19 cellular contexts compared by ENCODE assay signal in the genomic region with DNA sequence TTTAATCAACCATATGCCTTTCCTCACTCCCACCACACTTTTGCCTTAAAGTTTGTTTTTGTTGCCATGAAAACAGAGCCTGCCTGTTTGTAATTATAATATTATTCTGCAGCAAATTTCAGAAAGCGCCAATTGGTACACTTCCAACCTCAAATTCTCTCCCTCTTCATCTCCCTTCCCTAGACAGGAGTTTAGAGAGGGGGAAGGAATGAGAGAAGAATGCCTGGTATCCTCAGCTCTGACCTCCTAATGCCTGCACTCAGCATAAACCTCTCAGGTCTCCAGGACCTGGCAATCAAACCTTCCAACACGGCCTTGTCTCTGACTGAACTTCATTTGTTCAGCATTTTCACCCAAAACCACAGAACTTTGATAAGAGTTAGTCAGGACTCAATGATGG.
DNase-seq lines count a peak whose midpoint lies in the region; ATAC-seq and TF ChIP-seq lines count a peak whose summit lies in the region.
"Had no signal": no experiment of that assay in that cellular context is flagged by ENCODE, and none has a peak within 500 bp of the region (broad histone marks: within the 10 kb centered on the region; RNA-seq: fewer than 3 reads in every experiment).

No MANE protein-coding gene starts in this region.

- H3K4me3 ChIP-seq in AG10803 (ENCODE audit: low read length): no peak overlapping the region
- H3K4me3 ChIP-seq in IMR-90 (ENCODE audit: insufficient read depth, low read depth, low read length): no peak overlapping the region
- H3K4me3 ChIP-seq: K562 had no signal

- no peak overlapping the region for H2BK5ac ChIP-seq in IMR-90 (ENCODE audit: low read depth, low read length, poor library complexity, severe bottlenecking)

- TF ChIP-seq POLR2A in IMR-90 (IDR thresholded peaks at IDR 0.05; ENCODE audit: low read depth, low read length): no peak

- intact Hi-C loops in IMR-90 (cut with micrococcal nuclease): no loop called here

- H3K27ac ChIP-seq in IMR-90 (ENCODE audit: insufficient read depth, low read length) (no peak overlapping the region), RWPE1 (no peak overlapping the region)
- H3K27ac ChIP-seq: C4-2B had no signal

- H2AFZ ChIP-seq in IMR-90 (replicated peaks; ENCODE audit: low read length, poor library complexity): no peak overlapping the region

- H2AK9ac ChIP-seq in IMR-90 (replicated peaks; ENCODE audit: low read depth, low read length, poor library complexity): no peak overlapping the region

- peaks cover 13% of the 10 kb centered on the region for H3K9me3 Mint-ChIP-seq in chondrocyte (ENCODE audit: low read depth)

- DNase-seq in AG10803 (ENCODE audit: low read depth) (peak; percentile 86), IMR-90 (peak; percentile 19), chondrocyte (ENCODE audit: low spot score) (no peak), myocyte (ENCODE audit: low read depth) (peak; percentile 7), GM10248 (ENCODE audit: extremely low spot score) (no peak), RWPE1 (ENCODE audit: low spot score) (no peak), epidermal melanocyte (ENCODE audit: insufficient read length, low spot score) (no peak)
- DNase-seq: ACHN, COR-L47, DMS153, NCI-H1092 treated with DMSO at 0.1 percent for 48 hours, NCI-H1694 treated with DMSO at 0.1 percent for 48 hours, NCI-H446 treated with DMSO at 0.1 percent for 48 hours, NCI-H774 had no signal

- H3K9me1 ChIP-seq in IMR-90 (ENCODE audit: insufficient read depth, low read length): no peaks in the 10 kb centered on the region

- no peak for TF ChIP-seq CTCF in AG10803 (conservative IDR thresholded peaks at IDR 0.05; ENCODE audit: low read length)
- no peak for TF ChIP-seq CTCF in IMR-90 (conservative IDR thresholded peaks at IDR 0.05; ENCODE audit: low read depth, low read length)
- no peak for TF ChIP-seq CTCF in chondrocyte (IDR thresholded peaks at IDR 0.05)
- TF ChIP-seq CTCF in GM10248 (IDR thresholded peaks at IDR 0.05; ENCODE audit: control extremely low read depth, extremely low read depth, low read depth, missing control alignments): no peak
- TF ChIP-seq CTCF in RWPE1 (conservative IDR thresholded peaks at IDR 0.05; ENCODE audit: low read depth): no peak

- H3K18ac ChIP-seq in IMR-90 (ENCODE audit: low read depth, low read length): no peak overlapping the region

- no peak overlapping the region for H3K56ac ChIP-seq in IMR-90 (ENCODE audit: extremely low read depth, insufficient read depth, low read length)

- ATAC-seq in IMR-90 (ENCODE audit: low read depth) (peak; percentile 56), HG03342 (IDR thresholded peaks at IDR 0.05; ENCODE audit: unreplicated experiment) (no peak)
- ATAC-seq: HCT116, K562, Right ventricle myocardium inferior had no signal

- no peak overlapping the region for H3K4ac ChIP-seq in IMR-90 (ENCODE audit: low read depth, low read length)

- H3K4me2 ChIP-seq in IMR-90 (ENCODE audit: low read depth, low read length): no peak overlapping the region

- H3K23ac ChIP-seq in IMR-90 (ENCODE audit: low read depth, low read length): no peak overlapping the region

- no peak overlapping the region for H3K9ac ChIP-seq in IMR-90 (ENCODE audit: low read depth, low read length)

- H3K27me3 ChIP-seq in IMR-90 (ENCODE audit: control insufficient read depth, insufficient read depth, low read length): no peaks in the 10 kb centered on the region

- no peak for TF ChIP-seq RAD21 in IMR-90 (IDR thresholded peaks at IDR 0.05; ENCODE audit: low read length)

- no TSS peak for BruUV-seq in IMR-90 (replicated peaks; lab: Mats Ljungman, UMichigan)

- H3K4me3 Mint-ChIP-seq in chondrocyte (ENCODE audit: unreplicated experiment): no peak overlapping the region

- H2AK5ac ChIP-seq in IMR-90 (ENCODE audit: low read depth, low read length): no peak overlapping the region

- H4K5ac ChIP-seq in IMR-90 (ENCODE audit: low read depth, low read length): no peak overlapping the region

- no peaks in the 10 kb centered on the region for H4K20me1 ChIP-seq in IMR-90 (ENCODE audit: insufficient read depth, low read length)

- no peak overlapping the region for H4K91ac ChIP-seq in IMR-90 (ENCODE audit: insufficient read depth, low read depth, low read length)

- peaks cover 2% of the 10 kb centered on the region; the same call in 1 of the 2 replicates for H3K4me1 ChIP-seq in IMR-90 (ENCODE audit: control insufficient read depth, insufficient read depth, low read length)

- CTCF ChIA-PET in IMR-90 (lab: Yijun Ruan, JAX) (no interaction called here), GM10248 (lab: Yijun Ruan, JAX) (no interaction called here), RWPE1 (lab: Yijun Ruan, JAX) (no interaction called here)

- in situ Hi-C loops in IMR-90 (cut with MboI; ENCODE audit: low sequenced_read_pairs): no loop called here

- no peak overlapping the region for H4K8ac ChIP-seq in IMR-90 (ENCODE audit: low read depth in 2 of 2, low read length in 2 of 2)

- dilution Hi-C loops in IMR-90 (cut with HindIII; ENCODE audit: low sequenced_read_pairs, unreplicated experiment): no loop called here

- peak overlapping the region; percentile 6 for H3K27ac Mint-ChIP-seq in chondrocyte (ENCODE audit: unreplicated experiment)

- no peaks in the 10 kb centered on the region for H3K27me3 Mint-ChIP-seq in chondrocyte (ENCODE audit: low read depth)

- H3K14ac ChIP-seq in IMR-90 (replicated peaks; ENCODE audit: low read depth, low read length): no peak overlapping the region

- H2BK15ac ChIP-seq in IMR-90 (ENCODE audit: low read depth, low read length): no peak overlapping the region

- no CpG with 5 or more reads among the region's 2 CpGs for WGBS in IMR-90 (ENCODE audit: extremely low coverage in 2 of 2, insufficient read length in 1 of 2), 2 experiments

- H3K79me1 ChIP-seq in IMR-90 (ENCODE audit: low read depth in 1 of 2, low read length in 2 of 2): no peaks in the 10 kb centered on the region

- POLR2A ChIA-PET in IMR-90 (lab: Charles Lee; ENCODE audit: unreplicated experiment) (no interaction called here), GM10248 (lab: Yijun Ruan, JAX) (no interaction called here), RWPE1 (lab: Yijun Ruan, JAX; ENCODE audit: low non-redundant PET) (no interaction called here)

- H3K36me3 ChIP-seq in IMR-90 (ENCODE audit: control insufficient read depth, insufficient read depth, low read length): no peaks in the 10 kb centered on the region

- H3K9me3 ChIP-seq in IMR-90 (ENCODE audit: control insufficient read depth, insufficient read depth, low read length): no peaks in the 10 kb centered on the region

- no peak overlapping the region for H2BK20ac ChIP-seq in IMR-90 (ENCODE audit: low read depth, low read length)

- H2BK120ac ChIP-seq in IMR-90 (ENCODE audit: low read depth, low read length): no peak overlapping the region

- no peaks in the 10 kb centered on the region for H3K36me3 Mint-ChIP-seq in chondrocyte (ENCODE audit: low read depth)

- peaks cover 24% of the 10 kb centered on the region for H3K4me1 Mint-ChIP-seq in chondrocyte (ENCODE audit: low read depth)

TF ChIP-seq in IMR-90, 13 proteins besides CTCF, POLR2A, EP300 and RAD21:
- TF ChIP-seq MAFK (IDR thresholded peaks at IDR 0.05; ENCODE audit: low read depth, low read length) (no peak), RFX5 (IDR thresholded peaks at IDR 0.05; ENCODE audit: low read depth, low read length) (no peak), SMC3 (IDR thresholded peaks at IDR 0.05; ENCODE audit: low read depth, low read length) (no peak)
- TF ChIP-seq, protein P1, sequence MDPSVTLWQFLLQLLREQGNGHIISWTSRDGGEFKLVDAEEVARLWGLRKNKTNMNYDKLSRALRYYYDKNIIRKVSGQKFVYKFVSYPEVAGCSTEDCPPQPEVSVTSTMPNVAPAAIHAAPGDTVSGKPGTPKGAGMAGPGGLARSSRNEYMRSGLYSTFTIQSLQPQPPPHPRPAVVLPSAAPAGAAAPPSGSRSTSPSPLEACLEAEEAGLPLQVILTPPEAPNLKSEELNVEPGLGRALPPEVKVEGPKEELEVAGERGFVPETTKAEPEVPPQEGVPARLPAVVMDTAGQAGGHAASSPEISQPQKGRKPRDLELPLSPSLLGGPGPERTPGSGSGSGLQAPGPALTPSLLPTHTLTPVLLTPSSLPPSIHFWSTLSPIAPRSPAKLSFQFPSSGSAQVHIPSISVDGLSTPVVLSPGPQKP (IDR thresholded peaks at IDR 0.05; ENCODE audit: borderline replicate concordance, low read depth, low read length): no peak

Comparison
In these comparisons a context has a peak if more than half of its experiments do, and no peak if none do; other contexts are left out.
1. DNase-seq: peak in AG10803 (single experiment), IMR-90 (single experiment) and myocyte (single experiment); none in chondrocyte (single experiment), GM10248 (single experiment), RWPE1 (single experiment) and epidermal melanocyte (single experiment).